Comparison of ENCODE assay signal across 11 cellular contexts in genomic region chr6:149567846-149568585, GRCh38. TPM values are rescaled to one million over a fixed set of nuclear protein-coding genes. Genes with fewer than 3 reads are reported as not detected.
DNase-seq lines count a peak whose midpoint lies in the region; ATAC-seq, FAIRE-seq and TF ChIP-seq lines count a peak whose summit lies in the region.
"Had no signal": no experiment of that assay in that cellular context is flagged by ENCODE, and none has a peak within 500 bp of the region (broad histone marks: within the 10 kb centered on the region; RNA-seq: fewer than 3 reads in every experiment).

No MANE protein-coding gene starts in this region.

- H3K27ac Mint-ChIP-seq in activated CD8-positive, alpha-beta memory T cell treated with anti-CD3 and anti-CD28 coated beads, Interleukin-2, amount 10 ng/mL, durations not matched to agents 7 days and 5 days = no peak overlapping the region

- H3K4me3 Mint-ChIP-seq in activated CD8-positive, alpha-beta memory T cell treated with anti-CD3 and anti-CD28 coated beads, Interleukin-2, amount 10 ng/mL, durations not matched to agents 7 days and 5 days = peak overlapping the region; percentile 5

- in situ Hi-C loops in IMR-90 (cut with MboI; ENCODE audit: low sequenced_read_pairs) (no loop called here), GM12878 (cut with MboI) (no loop called here)

- POLR2A ChIA-PET in IMR-90 (lab: Charles Lee; ENCODE audit: unreplicated experiment) = no interaction called here
- POLR2A ChIA-PET in GM12878 (lab: Charles Lee) = interaction anchor here (2.0 kb wide), 1 partner anchor 150 kb away, joined by 4 read pairs; no protein-coding TSS in a partner anchor

- no peak for TF ChIP-seq POLR2A in IMR-90 (IDR thresholded peaks at IDR 0.05; ENCODE audit: low read depth, low read length)
- no peak for TF ChIP-seq POLR2A in GM12878 (IDR thresholded peaks at IDR 0.05; ENCODE audit: low read depth, low read length)

- H2AFZ ChIP-seq in IMR-90 (replicated peaks; ENCODE audit: low read length, poor library complexity) (no peak overlapping the region), GM12878 (ENCODE audit: control insufficient read depth, low read depth, low read length) (peak overlapping the region; percentile 18; the same call in 1 of the 2 replicates), osteoblast (ENCODE audit: low read length) (no peak overlapping the region)

- no peaks in the 10 kb centered on the region for H3K36me3 Mint-ChIP-seq in activated CD8-positive, alpha-beta memory T cell treated with anti-CD3 and anti-CD28 coated beads, Interleukin-2, amount 10 ng/mL, durations not matched to agents 7 days and 5 days

- H3K79me1 ChIP-seq in IMR-90 (ENCODE audit: low read depth in 1 of 2, low read length in 2 of 2) = peaks cover 16 to 36% of the 10 kb centered on the region in 2 experiments

- H3K27me3 Mint-ChIP-seq in activated CD8-positive, alpha-beta memory T cell treated with anti-CD3 and anti-CD28 coated beads, Interleukin-2, amount 10 ng/mL, durations not matched to agents 7 days and 5 days = peaks cover 6% of the 10 kb centered on the region

- no peaks in the 10 kb centered on the region for H3K9me3 Mint-ChIP-seq in activated CD8-positive, alpha-beta memory T cell treated with anti-CD3 and anti-CD28 coated beads, Interleukin-2, amount 10 ng/mL, durations not matched to agents 7 days and 5 days (ENCODE audit: low read depth)

- no peak overlapping the region for H2BK20ac ChIP-seq in IMR-90 (ENCODE audit: low read depth, low read length)

- ATAC-seq in activated CD8-positive, alpha-beta memory T cell treated with anti-CD3 and anti-CD28 coated beads, Interleukin-2, amount 10 ng/mL, durations not matched to agents 7 days and 5 days = no peak
- ATAC-seq in IMR-90 (ENCODE audit: low read depth) = no peak
- 0 out of 3 replicates have a peak, but pooled peaks have one; percentile 3 for ATAC-seq in GM12878
- ATAC-seq: left colon had no signal

- no peak overlapping the region for H2BK15ac ChIP-seq in IMR-90 (ENCODE audit: low read depth, low read length)

- no peak overlapping the region for H3K14ac ChIP-seq in IMR-90 (replicated peaks; ENCODE audit: low read depth, low read length)

- H2AK9ac ChIP-seq in IMR-90 (replicated peaks; ENCODE audit: low read depth, low read length, poor library complexity) = no peak overlapping the region

- H3K79me2 ChIP-seq in GM12878 (ENCODE audit: control insufficient read depth, insufficient read depth, low read length) = peaks cover 50% of the 10 kb centered on the region
- H3K79me2 ChIP-seq in osteoblast (ENCODE audit: insufficient read depth, low read length) = peaks cover 50% of the 10 kb centered on the region

- TSS peak; percentile 45 for BruUV-seq in IMR-90 (replicated peaks; lab: Mats Ljungman, UMichigan)
- BruUV-seq in GM12878 (replicated peaks; lab: Mats Ljungman, UMichigan) = TSS peak; percentile 75

- dilution Hi-C loops in IMR-90 (cut with HindIII; ENCODE audit: low sequenced_read_pairs, unreplicated experiment) = no loop called here

- no peak overlapping the region for H3K18ac ChIP-seq in IMR-90 (ENCODE audit: low read depth, low read length)

- 90% methylated on average over 2 of the region's 8 CpGs; no CpG with 5 or more reads in 1 of the 2 experiments for WGBS in IMR-90 (ENCODE audit: extremely low coverage in 2 of 2, insufficient read length in 1 of 2), 2 experiments
- 1% methylated on average over 8 of the region's 8 CpGs for WGBS in GM12878 (ENCODE audit: insufficient coverage, insufficient replicate concordance, low lambda C conversion rate, missing lambda C conversion rate)

- no peak overlapping the region for H2BK120ac ChIP-seq in IMR-90 (ENCODE audit: low read depth, low read length)

- H3K4ac ChIP-seq in IMR-90 (ENCODE audit: low read depth, low read length) = no peak overlapping the region

- intact Hi-C loops in IMR-90 (cut with micrococcal nuclease) = no loop called here
- intact Hi-C loops in GM12878 (cut with micrococcal nuclease; ENCODE audit: unreplicated experiment) = loop anchor here (2.0 to 5.0 kb wide), 4 partner anchors 81 to 179 kb away; partner anchors contain the start of genes KATNA1, LATS1, NUP43 and PCMT1

- no peaks in the 10 kb centered on the region for H3K27me3 ChIP-seq in IMR-90 (ENCODE audit: control insufficient read depth, insufficient read depth, low read length)
- H3K27me3 ChIP-seq in GM12878 (replicated peaks in 1 of 2; ENCODE audit: control insufficient read depth in 2 of 2, insufficient read depth in 2 of 2, low read length in 1 of 2) = no peaks in the 10 kb centered on the region
- H3K27me3 ChIP-seq in osteoblast (ENCODE audit: insufficient read depth, low read length) = no peaks in the 10 kb centered on the region

- H4K91ac ChIP-seq in IMR-90 (ENCODE audit: insufficient read depth, low read depth, low read length) = no peak overlapping the region

- H3K4me3 ChIP-seq in IMR-90 (ENCODE audit: insufficient read depth, low read depth, low read length) = no peak overlapping the region
- peak overlapping the region; percentile 97 for H3K4me3 ChIP-seq in GM12878
- H3K4me3 ChIP-seq in osteoblast (ENCODE audit: insufficient read depth, low read length) = no peak overlapping the region

- H4K8ac ChIP-seq in IMR-90 (ENCODE audit: low read depth in 2 of 2, low read length in 2 of 2) = no peak overlapping the region

- peaks cover 17% of the 10 kb centered on the region for H3K4me1 Mint-ChIP-seq in activated CD8-positive, alpha-beta memory T cell treated with anti-CD3 and anti-CD28 coated beads, Interleukin-2, amount 10 ng/mL, durations not matched to agents 7 days and 5 days

- no peak overlapping the region for H2BK5ac ChIP-seq in IMR-90 (ENCODE audit: low read depth, low read length, poor library complexity, severe bottlenecking)

- SMC1A ChIA-PET in GM12878 (lab: Charles Lee; ENCODE audit: uncharacterized antibody, unreplicated experiment) = interaction anchor here (1.6 to 1.7 kb wide), 3 partner anchors 12 to 150 kb away, joined by 4 to 5 read pairs (median 4); partner anchors contain the start of gene LATS1

- H3K4me2 ChIP-seq in IMR-90 (ENCODE audit: low read depth, low read length) (no peak overlapping the region), GM12878 (ENCODE audit: control insufficient read depth, insufficient read depth) (peak overlapping the region; percentile 77), osteoblast (ENCODE audit: insufficient read depth, low read length) (peak overlapping the region; percentile 92)

- no peak overlapping the region for H2AK5ac ChIP-seq in IMR-90 (ENCODE audit: low read depth, low read length)

- H3K4me1 ChIP-seq in IMR-90 (ENCODE audit: control insufficient read depth, insufficient read depth, low read length) = peaks cover 3% of the 10 kb centered on the region
- peaks cover 13% of the 10 kb centered on the region; the same call in 1 of the 2 replicates for H3K4me1 ChIP-seq in GM12878 (ENCODE audit: control insufficient read depth, insufficient read depth, low read length)
- peaks cover 25% of the 10 kb centered on the region for H3K4me1 ChIP-seq in osteoblast (ENCODE audit: insufficient read depth, low read length)

- DNase-seq in activated CD8-positive, alpha-beta memory T cell treated with anti-CD3 and anti-CD28 coated beads, Interleukin-2, amount 10 ng/mL, durations not matched to agents 7 days and 5 days = no peak
- DNase-seq in activated CD8-positive, alpha-beta memory T cell treated with anti-CD3 and anti-CD28 coated beads for 24 hours = no peak
- DNase-seq in IMR-90 = no peak
- no peak for DNase-seq in GM12878 (ENCODE audit: low read depth, low spot score)
- DNase-seq in osteoblast (ENCODE audit: insufficient read length, low spot score, missing footprints) = no peak
- DNase-seq in superior temporal gyrus (ENCODE audit: extremely low spot score) = no peak
- DNase-seq in GOT3 (lab: John Stamatoyannopoulos, UW) = no peak
- no peak for DNase-seq in NCI-H2081 treated with DMSO at 0.1 percent for 48 hours (lab: John Stamatoyannopoulos, UW)
- DNase-seq: left colon, NCI-H146 had no signal

- RAD21 ChIA-PET in GM12878 (lab: Charles Lee; ENCODE audit: unreplicated experiment) = interaction anchor here (0.9 kb wide), 2 partner anchors 21 to 149 kb away, joined by 3 read pairs; no protein-coding TSS in a partner anchor

- TF ChIP-seq RAD21 in IMR-90 (IDR thresholded peaks at IDR 0.05; ENCODE audit: low read length) = no peak
- TF ChIP-seq RAD21 in GM12878 (IDR thresholded peaks at IDR 0.05; ENCODE audit: insufficient read depth, low read depth, low read length) = no peak

- no peak for TF ChIP-seq EP300 in GM12878 (IDR thresholded peaks at IDR 0.05; ENCODE audit: borderline replicate concordance in 1 of 2, control insufficient read depth in 1 of 2, low read depth in 2 of 2, low read length in 2 of 2)

- H3K9ac ChIP-seq in IMR-90 (ENCODE audit: low read depth, low read length) (no peak overlapping the region), GM12878 (ENCODE audit: control insufficient read depth, insufficient read depth, low read length) (peak overlapping the region; percentile 61)

- H3K27ac ChIP-seq in IMR-90 (ENCODE audit: insufficient read depth, low read length) (no peak overlapping the region), GM12878 (ENCODE audit: control insufficient read depth, insufficient read depth) (peak overlapping the region; percentile 94), osteoblast (ENCODE audit: low read depth, low read length) (no peak overlapping the region)
- H3K27ac ChIP-seq: thoracic aorta had no signal

- H3K9me1 ChIP-seq in IMR-90 (ENCODE audit: insufficient read depth, low read length) = peaks cover 3% of the 10 kb centered on the region

- H3K23ac ChIP-seq in IMR-90 (ENCODE audit: low read depth, low read length) = no peak overlapping the region

- FAIRE-seq in GM12878 (lab: Jason Lieb, UNC) = peak; percentile 23

- H3K9me3 ChIP-seq in IMR-90 (ENCODE audit: control insufficient read depth, insufficient read depth, low read length) (no peaks in the 10 kb centered on the region), GM12878 (replicated peaks; ENCODE audit: control insufficient read depth, insufficient read depth, low read length) (no peaks in the 10 kb centered on the region), osteoblast (ENCODE audit: low read depth, low read length) (no peaks in the 10 kb centered on the region)
- H3K9me3 ChIP-seq: thoracic aorta had no signal

- CTCF ChIA-PET in activated CD8-positive, alpha-beta memory T cell treated with anti-CD3 and anti-CD28 coated beads, Interleukin-2, amount 10 ng/mL, durations not matched to agents 7 days and 5 days (lab: Charles Lee) = interaction anchor here (8.9 kb wide), 1 partner anchor 19 kb away, joined by 90 read pairs; the partner anchor contains the start of gene PPIL4
- CTCF ChIA-PET in IMR-90 (lab: Yijun Ruan, JAX) (no interaction called here), GM12878 (lab: Yijun Ruan, JAX) (interaction anchor here (0.7 to 1.1 kb wide), 4 partner anchors 51 to 254 kb away, joined by 3 to 4 read pairs (median 3); no protein-coding TSS in a partner anchor)

- TF ChIP-seq CTCF in IMR-90 (conservative IDR thresholded peaks at IDR 0.05; ENCODE audit: low read depth, low read length) (no peak), GM12878 (IDR thresholded peaks at IDR 0.05 in 2 of 3, conservative IDR thresholded peaks at IDR 0.05 in 1 of 3; ENCODE audit: control insufficient read depth in 2 of 3, extremely low read depth in 1 of 3, insufficient read depth in 1 of 3, low read depth in 3 of 3, low read length in 3 of 3) (no peak), osteoblast (IDR thresholded peaks at IDR 0.05; ENCODE audit: extremely low read depth, low read depth, low read length) (no peak)

- no peak overlapping the region for H4K5ac ChIP-seq in IMR-90 (ENCODE audit: low read depth, low read length)

- H3K56ac ChIP-seq in IMR-90 (ENCODE audit: extremely low read depth, insufficient read depth, low read length) = no peak overlapping the region

- H4K20me1 ChIP-seq in IMR-90 (ENCODE audit: insufficient read depth, low read length) = peaks cover 9% of the 10 kb centered on the region; the same call in 1 of the 2 replicates
- no peaks in the 10 kb centered on the region for H4K20me1 ChIP-seq in GM12878 (ENCODE audit: control insufficient read depth, insufficient read depth)
- peaks cover 17% of the 10 kb centered on the region for H4K20me1 ChIP-seq in osteoblast (ENCODE audit: insufficient read depth, low read length)

- H3K36me3 ChIP-seq in IMR-90 (ENCODE audit: control insufficient read depth, insufficient read depth, low read length) (no peaks in the 10 kb centered on the region), GM12878 (ENCODE audit: control insufficient read depth in 2 of 2, insufficient read depth in 2 of 2, low read length in 1 of 2) (peaks cover 0 to 5% of the 10 kb centered on the region in 2 experiments; a peak in 1 of 4 replicates), osteoblast (ENCODE audit: insufficient read depth, low read length) (no peaks in the 10 kb centered on the region)
- H3K36me3 ChIP-seq: thoracic aorta had no signal

RNA-seq across cellular contexts. Expression of gene GINM1, which starts 1.8 kb away (rescaled TPM):
- total RNA-seq in activated CD8-positive, alpha-beta memory T cell treated with anti-CD3 and anti-CD28 coated beads, Interleukin-2, amount 10 ng/mL, durations not matched to agents 7 days and 5 days = 10 to 100 TPM; 16.4 to 16.5 TPM
- total RNA-seq in IMR-90 (2012; rRNA removed) (24.9 and 31.4 TPM in 2 replicates), GM12878 (2014; rRNA removed) (30.8 and 35.4 TPM in 2 replicates), GM12878 (2014; rRNA removed; fragmentation: Illumina TruSeq; extraction: Trizol) (37.3 and 37.4 TPM in 2 replicates), GM12878 (2021) (28.7 and 29.3 TPM in 2 replicates), osteoblast (75.3 and 82.8 TPM in 2 replicates)
- polyA plus RNA-seq in IMR-90 (2012; rRNA removed) (20.9 and 23.6 TPM in 2 replicates), GM12878 (2011; rRNA removed) (21.3 and 31.0 TPM in 2 replicates), GM12878 (2014; fragmentation: Illumina TruSeq; extraction: Trizol) (30.8 and 36.1 TPM in 2 replicates), GM12878 (2014; fragmentation: Nextera tagmentation; extraction: Ambion mirVana) (10 to 100 TPM; 10.6 to 20.3 TPM), GM12878 (2014; rRNA removed) (28.0 and 31.0 TPM in 2 replicates), GM12878 (2016; fragmentation: Nextera tagmentation; extraction: Ambion mirVana) (10 to 100 TPM; 37.9 to 38.1 TPM)
- 9.9 and 14.9 TPM in 2 replicates for polyA plus RNA-seq in IMR-90 (2012; cell fraction: cytosol; rRNA removed)
- 2.1 and 8.6 TPM in 2 replicates for polyA plus RNA-seq in IMR-90 (2012; cell fraction: nucleus; rRNA removed; ENCODE audit: low replicate concordance)
- total RNA-seq in GM12878 (2013; cell fraction: nucleolus; rRNA removed) = 32.0 and 35.4 TPM in 2 replicates
- 15.6 TPM for polyA plus RNA-seq in GM12878 (2011; ENCODE audit: low read depth)
- 9.6 and 10.9 TPM in 2 replicates for polyA plus RNA-seq in GM12878 (2011; cell fraction: cytosol; rRNA removed)
- 5.8 and 6.3 TPM in 2 replicates for polyA plus RNA-seq in GM12878 (2011; cell fraction: nucleus; rRNA removed)
- 31.9 and 39.5 TPM in 2 replicates for polyA plus RNA-seq in GM12878 (2012)
- polyA minus RNA-seq in GM12878 (2011; rRNA and poly(A)+ RNA removed) = 6.1 and 7.5 TPM in 2 replicates
- polyA minus RNA-seq in GM12878 (2011; cell fraction: cytosol; rRNA and poly(A)+ RNA removed) = 7.8 and 9.6 TPM in 2 replicates
- 2.5 and 3.4 TPM in 2 replicates for polyA minus RNA-seq in GM12878 (2011; cell fraction: nucleus; rRNA and poly(A)+ RNA removed)

RNA-seq across cellular contexts. Expression of gene PPIL4, which starts 22.2 kb away (rescaled TPM):
- 10 to 100 TPM; 17.8 to 18.7 TPM for total RNA-seq in activated CD8-positive, alpha-beta memory T cell treated with anti-CD3 and anti-CD28 coated beads, Interleukin-2, amount 10 ng/mL, durations not matched to agents 7 days and 5 days
- 13.3 and 29.7 TPM in 2 replicates for total RNA-seq in IMR-90 (2012; rRNA removed)
- polyA plus RNA-seq in IMR-90 (2012; rRNA removed) = 7.7 and 10.6 TPM in 2 replicates
- polyA plus RNA-seq in IMR-90 (2012; cell fraction: cytosol; rRNA removed) = 0.62 and 0.77 TPM in 2 replicates
- 0.53 and 5.0 TPM in 2 replicates for polyA plus RNA-seq in IMR-90 (2012; cell fraction: nucleus; rRNA removed; ENCODE audit: low replicate concordance)
- 30.6 TPM in 2 replicates for total RNA-seq in GM12878 (2013; cell fraction: nucleolus; rRNA removed)
- total RNA-seq in GM12878 (2014; rRNA removed) = 11.9 and 18.0 TPM in 2 replicates
- total RNA-seq in GM12878 (2014; rRNA removed; fragmentation: Illumina TruSeq; extraction: Trizol) = 27.2 and 28.4 TPM in 2 replicates
- total RNA-seq in GM12878 (2021) = 13.1 and 14.7 TPM in 2 replicates
- polyA plus RNA-seq in GM12878 (2011; ENCODE audit: low read depth) = 4.9 TPM
- 8.0 and 12.9 TPM in 2 replicates for polyA plus RNA-seq in GM12878 (2011; rRNA removed)
- 1.6 and 2.0 TPM in 2 replicates for polyA plus RNA-seq in GM12878 (2011; cell fraction: cytosol; rRNA removed)
- 4.0 and 6.4 TPM in 2 replicates for polyA plus RNA-seq in GM12878 (2011; cell fraction: nucleus; rRNA removed)
- 11.1 and 15.6 TPM in 2 replicates for polyA plus RNA-seq in GM12878 (2012)
- 25.3 and 34.9 TPM in 2 replicates for polyA plus RNA-seq in GM12878 (2014; fragmentation: Illumina TruSeq; extraction: Trizol)
- 10 to 100 TPM; 24.7 to 25.9 TPM for polyA plus RNA-seq in GM12878 (2014; fragmentation: Nextera tagmentation; extraction: Ambion mirVana)
- polyA plus RNA-seq in GM12878 (2014; rRNA removed) = 8.8 and 12.0 TPM in 2 replicates
- 10 to 100 TPM; 24.0 to 27.6 TPM for polyA plus RNA-seq in GM12878 (2016; fragmentation: Nextera tagmentation; extraction: Ambion mirVana)
- polyA minus RNA-seq in GM12878 (2011; rRNA and poly(A)+ RNA removed) = 3.9 and 5.7 TPM in 2 replicates
- 3.0 and 4.8 TPM in 2 replicates for polyA minus RNA-seq in GM12878 (2011; cell fraction: cytosol; rRNA and poly(A)+ RNA removed)
- 1.8 and 3.4 TPM in 2 replicates for polyA minus RNA-seq in GM12878 (2011; cell fraction: nucleus; rRNA and poly(A)+ RNA removed)
- 33.3 and 34.5 TPM in 2 replicates for total RNA-seq in osteoblast
